In the genomic region with DNA sequence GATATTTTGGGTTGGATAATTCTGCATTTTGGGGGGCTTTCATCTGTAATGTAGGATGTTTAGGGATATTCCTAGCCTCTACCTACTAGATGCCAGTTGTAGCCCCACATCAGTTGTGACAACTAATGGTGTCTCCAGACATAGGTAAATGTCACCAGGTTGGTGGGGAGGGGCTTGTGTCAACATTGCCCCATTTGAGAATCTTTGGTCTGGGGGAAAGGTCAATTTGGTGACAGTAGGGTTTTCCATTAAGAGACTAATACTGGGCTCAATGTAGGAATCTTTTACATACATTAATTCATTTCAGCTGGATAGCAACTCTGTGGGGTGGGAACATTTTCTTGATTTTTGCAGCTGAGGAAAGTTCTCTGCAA, we compare ENCODE assay signal across 25 cellular contexts.
"Had no signal": no experiment of that assay in that cellular context is flagged by ENCODE, and none has a peak within 500 bp of the region (broad histone marks: within the 10 kb centered on the region; RNA-seq: fewer than 3 reads in every experiment).

No MANE protein-coding gene starts in this region.

- H3K4me1 ChIP-seq: testis, thyroid gland, tibial artery, uterus had no signal

- H3K27me3 ChIP-seq: stomach, suprapubic skin, testis, thyroid gland, tibial artery, tibial nerve, transverse colon, upper lobe of left lung, uterus, vagina had no signal

- DNase-seq: stimulated activated CD4-positive, alpha-beta T cell treated with anti-CD3 and anti-CD28 coated beads, Interleukin-2, amount 100 ng/mL, for 48 hours; stimulated activated CD4-positive, alpha-beta T cell treated with anti-CD3 and anti-CD28 coated beads, Interleukin-4, amount 100 ng/mL, for 1 hour; stimulated activated CD4-positive, alpha-beta T cell treated with anti-CD3 and anti-CD28 coated beads, Interleukin-4, amount 100 ng/mL, for 24 hours; stimulated activated CD4-positive, alpha-beta T cell treated with anti-CD3 and anti-CD28 coated beads, Interleukin-4, amount 100 ng/mL, for 4 hours; stimulated activated CD8-positive, alpha-beta memory T cell treated with anti-CD3 and anti-CD28 coated beads, Interleukin-4, amount 100 ng/mL, for 48 hours; stimulated activated naive B cell treated with anti-CD40 and anti-IgM and Interleukin-4, amounts not matched to agents 10 μg/mL and 1 μg/mL and 100 μg/mL, for 72 hours; stimulated activated naive CD4-positive, alpha-beta T cell; stimulated activated naive CD4-positive, alpha-beta T cell treated with Interleukin-2 at 50 U/mL for 16 hours; stimulated activated naive CD8-positive, alpha-beta T cell treated with anti-CD3 and anti-CD28 coated beads, Interleukin-15, amount 100 ng/mL, for 72 hours; stimulated activated naive CD8-positive, alpha-beta T cell treated with anti-CD3 and anti-CD28 coated beads, Interleukin-15, Interleukin-2, amounts not matched to agents 100 U/mL and 50 U/mL, for 24 hours; stomach; substantia nigra; testis; thyroid gland; tibial artery; transverse colon; trophoblast cell; upper lobe of left lung; uterus had no signal

- H3K36me3 ChIP-seq: stomach, suprapubic skin, thoracic aorta, thyroid gland, tibial artery, tibial nerve, transverse colon, upper lobe of left lung, uterus, vagina had no signal

- ATAC-seq: stimulated activated memory B cell treated with anti-CD40 and anti-IgM and Interleukin-4, amounts not matched to agents 10 μg/mL and 1 μg/mL and 100 μg/mL, for 72 hours; stimulated activated naive B cell treated with anti-CD40 and anti-IgM and Interleukin-4, amounts not matched to agents 10 μg/mL and 1 μg/mL and 100 μg/mL, for 72 hours; stimulated activated naive CD8-positive, alpha-beta T cell treated with anti-CD3 and anti-CD28 coated beads, Interleukin-15, amount 100 ng/mL, for 72 hours; stimulated activated naive CD8-positive, alpha-beta T cell treated with anti-CD3 and anti-CD28 coated beads, Interleukin-15, Interleukin-2, amounts not matched to agents 100 U/mL and 50 U/mL, for 24 hours had no signal

- H3K27ac ChIP-seq: stomach, testis, thoracic aorta, thyroid gland, tibial artery, tibial nerve, transverse colon, upper lobe of left lung, uterus, vagina had no signal

- H3K9me3 ChIP-seq: stomach, suprapubic skin, testis, thoracic aorta, thyroid gland, tibial artery, tibial nerve, transverse colon, upper lobe of left lung, uterus, vagina had no signal

- H3K4me3 ChIP-seq: stomach, suprapubic skin, testis, thoracic aorta, thyroid gland, tibial artery, tibial nerve, transverse colon, upper lobe of left lung, uterus, vagina had no signal

- FAIRE-seq: urothelium cell line had no signal
